10 cellular contexts compared by ENCODE assay signal in the genomic region with DNA sequence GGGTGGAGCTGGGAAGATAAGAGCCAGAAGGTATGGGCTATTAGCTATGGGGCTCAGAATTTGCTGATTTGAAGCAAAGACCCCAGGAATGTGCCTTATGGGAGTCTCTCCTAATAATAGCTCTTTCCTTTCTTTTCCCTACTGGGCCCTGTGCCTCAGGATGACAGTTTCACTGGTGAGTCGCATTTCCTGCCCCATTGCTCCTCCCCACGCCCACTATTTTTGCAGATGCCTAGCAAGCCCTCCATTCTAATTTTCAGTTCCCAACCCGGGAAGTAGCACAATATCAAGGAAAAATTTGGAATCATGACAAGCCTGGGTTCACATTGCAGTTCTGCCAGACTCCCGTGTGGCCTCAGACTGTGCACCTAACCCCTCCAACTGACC. TPM values are rescaled to one million over a fixed set of nuclear protein-coding genes. Genes with fewer than 3 reads are reported as not detected.
DNase-seq lines count a peak whose midpoint lies in the region; ATAC-seq, FAIRE-seq and TF ChIP-seq lines count a peak whose summit lies in the region.
"Had no signal": no experiment of that assay in that cellular context is flagged by ENCODE, and none has a peak within 500 bp of the region (broad histone marks: within the 10 kb centered on the region; RNA-seq: fewer than 3 reads in every experiment).

No MANE protein-coding gene starts in this region.

- H3K79me2 ChIP-seq in OCI-LY7 (ENCODE audit: insufficient read depth, low read depth, low read length): no peaks in the 10 kb centered on the region

- H3K4me1 ChIP-seq in HUES6 (ENCODE audit: control insufficient read depth, insufficient read depth, low read length): peaks cover 17% of the 10 kb centered on the region
- peaks cover 33% of the 10 kb centered on the region for H3K4me1 ChIP-seq in mucosa of descending colon (ENCODE audit: low read depth)
- H3K4me1 ChIP-seq in OCI-LY7 (ENCODE audit: insufficient read depth, low read length, poor library complexity, severe bottlenecking): peaks cover 7% of the 10 kb centered on the region

- H3K27ac ChIP-seq in HUES6 (ENCODE audit: low read depth, low read length) (no peak overlapping the region), OCI-LY7 (ENCODE audit: low read depth, low read length, poor library complexity, severe bottlenecking) (no peak overlapping the region)
- H3K27ac ChIP-seq: WERI-Rb-1 had no signal

- H3K27me3 ChIP-seq in HUES6 (ENCODE audit: control insufficient read depth, insufficient read depth, low read length) (no peaks in the 10 kb centered on the region), bronchial epithelial cell (ENCODE audit: control insufficient read depth, insufficient read depth, low read length) (no peaks in the 10 kb centered on the region)

- intact Hi-C loops in mucosa of descending colon (cut with DNase I, micrococcal nuclease) (no loop called here), OCI-LY7 (cut with micrococcal nuclease; ENCODE audit: unreplicated experiment) (no loop called here)

- H4K20me1 ChIP-seq in OCI-LY7 (ENCODE audit: insufficient read depth, low read length): no peaks in the 10 kb centered on the region

- H3K9me2 ChIP-seq in OCI-LY7 (ENCODE audit: insufficient read depth, low read length): no peaks in the 10 kb centered on the region

- POLR2A ChIA-PET in OCI-LY7 (lab: Charles Lee): interaction anchor here (0.6 kb wide), 1 partner anchor 28 kb away, joined by 3 read pairs; no protein-coding TSS in a partner anchor

- CTCF ChIA-PET in OCI-LY7 (lab: Charles Lee; ENCODE audit: unreplicated experiment): no interaction called here

- no peak overlapping the region for H3K4me2 ChIP-seq in OCI-LY7 (ENCODE audit: low read length)

- peak; percentile 69 for DNase-seq in AG08395 (ENCODE audit: low spot score)
- peak; percentile 48 for DNase-seq in bronchial epithelial cell (ENCODE audit: low read depth)
- DNase-seq in mucosa of descending colon: peak in 1 of 3 donors; percentile 40
- no peak for DNase-seq in OCI-LY7 (ENCODE audit: low spot score)
- DNase-seq in NCI-H748 (lab: John Stamatoyannopoulos, UW; ENCODE audit: unreplicated experiment): no peak
- DNase-seq in frontal cortex (ENCODE audit: low spot score in 2 of 2): no peak
- no peak for DNase-seq in HPDE6-E6E7 (ENCODE audit: extremely low spot score)
- DNase-seq: glutamatergic neuron, WERI-Rb-1 had no signal

- H3K4me3 ChIP-seq in HUES6 (ENCODE audit: low read depth, low read length) (peak overlapping the region; percentile 23; the same call in 1 of the 2 replicates), bronchial epithelial cell (ENCODE audit: low read depth, low read length) (peak overlapping the region; percentile 52), mucosa of descending colon (peak overlapping the region; percentile 32), OCI-LY7 (ENCODE audit: low read depth, low read length, poor library complexity, severe bottlenecking) (no peak overlapping the region)

- H3K9me3 ChIP-seq in HUES6 (ENCODE audit: control insufficient read depth, insufficient read depth, low read depth, low read length) (no peaks in the 10 kb centered on the region), mucosa of descending colon (no peaks in the 10 kb centered on the region), OCI-LY7 (ENCODE audit: low read length) (no peaks in the 10 kb centered on the region)

- no peak overlapping the region for H2AFZ ChIP-seq in OCI-LY7 (ENCODE audit: low read length)

- no TSS peak for BruUV-seq in OCI-LY7 (replicated peaks; lab: Mats Ljungman, UMichigan)

- H3K36me3 ChIP-seq in HUES6 (ENCODE audit: control insufficient read depth, insufficient read depth, low read length): no peaks in the 10 kb centered on the region
- H3K36me3 ChIP-seq in bronchial epithelial cell (ENCODE audit: control insufficient read depth, insufficient read depth, low read length): peaks cover 10% of the 10 kb centered on the region
- H3K36me3 ChIP-seq in mucosa of descending colon (ENCODE audit: low read depth): no peaks in the 10 kb centered on the region
- no peaks in the 10 kb centered on the region for H3K36me3 ChIP-seq in OCI-LY7 (ENCODE audit: insufficient read depth, low read length)
- H3K36me3 ChIP-seq: WERI-Rb-1 had no signal

- no peak for TF ChIP-seq CTCF in bronchial epithelial cell (IDR thresholded peaks at IDR 0.05; ENCODE audit: insufficient read depth, low read length, severe bottlenecking)
- TF ChIP-seq CTCF in mucosa of descending colon (IDR thresholded peaks at IDR 0.05): no peak
- no peak for TF ChIP-seq CTCF in OCI-LY7 (conservative IDR thresholded peaks at IDR 0.05; ENCODE audit: low read length)

- ATAC-seq in mucosa of descending colon: peak; percentile 5

- FAIRE-seq in bronchial epithelial cell (lab: Jason Lieb, UNC) (no peak), frontal cortex (lab: Jason Lieb, UNC) (no peak)

- H3K9ac ChIP-seq in HUES6 (ENCODE audit: low read length): no peak overlapping the region

RNA-seq across cellular contexts. Expression of a gene that starts 0.6 kb away (rescaled TPM):
- total RNA-seq in bronchial epithelial cell: 0.53 and 2.6 TPM in 2 replicates
- total RNA-seq in mucosa of descending colon: 100 to 1,000 TPM in 1 of 3 donors, 10 to 100 TPM in 2; 41.8 to 116 (median 82.8) TPM
- 0.06 TPM in 1 of 2 replicates, not detected in the other for total RNA-seq in OCI-LY7 (2014; rRNA removed; shearing (Covaris generic))
- 0.53 and 1.1 TPM in 2 replicates for total RNA-seq in OCI-LY7 (2022)
- under 0.01 TPM for total RNA-seq in frontal cortex

RNA-seq across cellular contexts. Expression of a gene that starts 12.8 kb away (rescaled TPM):
- 24.5 and 35.5 TPM in 2 replicates for total RNA-seq in bronchial epithelial cell
- 10 to 100 TPM; 29.6 to 41.5 (median 36.6) TPM for total RNA-seq in mucosa of descending colon
- 20.4 and 21.0 TPM in 2 replicates for total RNA-seq in OCI-LY7 (2014; rRNA removed; shearing (Covaris generic))
- 29.5 and 32.1 TPM in 2 replicates for total RNA-seq in OCI-LY7 (2022)
- total RNA-seq in frontal cortex: 15.9 TPM

RNA-seq across cellular contexts. Expression of a gene that starts 13.7 kb away (rescaled TPM):
- total RNA-seq in bronchial epithelial cell: 21.1 and 31.7 TPM in 2 replicates
- total RNA-seq in mucosa of descending colon: 10 to 100 TPM; 36.1 to 45.6 (median 44.0) TPM
- total RNA-seq in OCI-LY7 (2014; rRNA removed; shearing (Covaris generic)): 0.73 TPM in 1 of 2 replicates, not detected in the other
- total RNA-seq in OCI-LY7 (2022): 0.23 TPM in 1 of 2 replicates, not detected in the other
- 2.4 TPM for total RNA-seq in frontal cortex

RNA-seq across cellular contexts. Expression of a gene that starts 23.2 kb away (rescaled TPM):
- total RNA-seq in bronchial epithelial cell (not detected in 2 replicates), mucosa of descending colon (10 to 100 TPM; 10.4 to 49.0 (median 14.9) TPM), OCI-LY7 (2022) (not detected in 2 replicates), frontal cortex (not detected)
- total RNA-seq in OCI-LY7 (2014; rRNA removed; shearing (Covaris generic)): not detected in 2 replicates

RNA-seq across cellular contexts. Expression of a gene that starts 30.4 kb away (rescaled TPM):
- total RNA-seq in bronchial epithelial cell (22.1 and 35.8 TPM in 2 replicates), mucosa of descending colon (10 to 100 TPM; 16.7 to 54.1 (median 29.3) TPM), OCI-LY7 (2022) (20.9 and 21.6 TPM in 2 replicates), frontal cortex (15.5 TPM)
- total RNA-seq in OCI-LY7 (2014; rRNA removed; shearing (Covaris generic)): 23.4 and 28.6 TPM in 2 replicates

Comparison
In these comparisons a context has a peak if more than half of its experiments do, and no peak if none do; other contexts are left out.
1. DNase-seq: peak in AG08395 (single experiment) and bronchial epithelial cell (single experiment); none in OCI-LY7 (single experiment), NCI-H748 (single experiment), frontal cortex (0 of 2) and HPDE6-E6E7 (single experiment).
2. RNA of a gene that starts 0.6 kb away (total RNA-seq): 41.8 to 116 TPM in mucosa of descending colon; 0.06 to 1.1 TPM in OCI-LY7, 0.53 to 2.6 TPM in bronchial epithelial cell and under 0.01 TPM in frontal cortex (single experiment); every median in the first group is over 10 times any median in the second.